Comparison of ENCODE assay signal across 1 cellular context in the genomic region with DNA sequence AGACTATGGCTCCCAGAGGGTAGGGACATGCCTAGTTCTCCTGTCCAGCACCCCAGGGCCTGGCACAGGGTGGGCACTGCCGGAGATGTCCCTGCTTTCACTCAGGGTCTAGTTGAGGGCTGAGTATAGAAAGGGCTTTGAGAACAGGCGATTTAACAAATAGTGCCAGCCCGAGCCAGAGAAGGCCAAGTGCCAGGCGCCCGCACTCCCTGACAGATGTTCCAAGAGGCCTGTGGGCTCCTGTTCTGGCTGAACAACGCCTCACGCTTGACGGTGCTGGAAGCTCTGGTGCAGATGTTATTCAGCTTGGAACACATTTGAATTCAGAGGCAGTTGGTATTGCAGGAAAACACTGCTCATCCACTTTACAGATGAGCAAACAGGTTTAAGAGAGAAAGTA.
TF ChIP-seq lines count a peak whose summit lies in the region.

No MANE protein-coding gene starts in this region.

TF ChIP-seq in SK-N-SH, 30 proteins besides CTCF, POLR2A, EP300 and RAD21 (continued from another document):
- TF ChIP-seq, protein P1, sequence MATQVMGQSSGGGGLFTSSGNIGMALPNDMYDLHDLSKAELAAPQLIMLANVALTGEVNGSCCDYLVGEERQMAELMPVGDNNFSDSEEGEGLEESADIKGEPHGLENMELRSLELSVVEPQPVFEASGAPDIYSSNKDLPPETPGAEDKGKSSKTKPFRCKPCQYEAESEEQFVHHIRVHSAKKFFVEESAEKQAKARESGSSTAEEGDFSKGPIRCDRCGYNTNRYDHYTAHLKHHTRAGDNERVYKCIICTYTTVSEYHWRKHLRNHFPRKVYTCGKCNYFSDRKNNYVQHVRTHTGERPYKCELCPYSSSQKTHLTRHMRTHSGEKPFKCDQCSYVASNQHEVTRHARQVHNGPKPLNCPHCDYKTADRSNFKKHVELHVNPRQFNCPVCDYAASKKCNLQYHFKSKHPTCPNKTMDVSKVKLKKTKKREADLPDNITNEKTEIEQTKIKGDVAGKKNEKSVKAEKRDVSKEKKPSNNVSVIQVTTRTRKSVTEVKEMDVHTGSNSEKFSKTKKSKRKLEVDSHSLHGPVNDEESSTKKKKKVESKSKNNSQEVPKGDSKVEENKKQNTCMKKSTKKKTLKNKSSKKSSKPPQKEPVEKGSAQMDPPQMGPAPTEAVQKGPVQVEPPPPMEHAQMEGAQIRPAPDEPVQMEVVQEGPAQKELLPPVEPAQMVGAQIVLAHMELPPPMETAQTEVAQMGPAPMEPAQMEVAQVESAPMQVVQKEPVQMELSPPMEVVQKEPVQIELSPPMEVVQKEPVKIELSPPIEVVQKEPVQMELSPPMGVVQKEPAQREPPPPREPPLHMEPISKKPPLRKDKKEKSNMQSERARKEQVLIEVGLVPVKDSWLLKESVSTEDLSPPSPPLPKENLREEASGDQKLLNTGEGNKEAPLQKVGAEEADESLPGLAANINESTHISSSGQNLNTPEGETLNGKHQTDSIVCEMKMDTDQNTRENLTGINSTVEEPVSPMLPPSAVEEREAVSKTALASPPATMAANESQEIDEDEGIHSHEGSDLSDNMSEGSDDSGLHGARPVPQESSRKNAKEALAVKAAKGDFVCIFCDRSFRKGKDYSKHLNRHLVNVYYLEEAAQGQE (IDR thresholded peaks at IDR 0.05; ENCODE audit: low read depth, low read length) = no peak
